1 cellular context compared by ENCODE assay signal in the genomic region with DNA sequence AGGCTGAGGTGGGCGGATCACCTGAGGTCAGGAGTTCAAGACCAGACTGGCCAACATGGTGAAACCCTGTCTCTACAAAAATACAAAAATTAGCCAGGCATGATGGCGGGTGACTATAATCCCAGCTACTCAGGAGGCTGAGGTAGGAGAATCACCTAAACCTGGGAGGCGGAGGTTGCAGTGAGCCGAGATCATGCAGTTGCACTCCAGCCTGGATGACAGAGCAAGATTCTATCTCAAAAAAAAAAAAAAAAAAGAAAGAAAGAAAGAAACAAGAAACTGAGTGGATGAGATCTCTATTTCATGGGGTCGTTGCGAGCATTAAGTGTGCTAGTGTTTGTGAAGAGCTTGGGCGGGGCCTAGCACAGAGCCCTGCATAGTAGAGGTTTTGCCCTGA.
A peak's percentile ranks its signal among the peaks of the same experiment; 100 is the strongest.
TF ChIP-seq lines count a peak whose summit lies in the region.

No MANE protein-coding gene starts in this region.

TF ChIP-seq in K562, 482 proteins besides CTCF, POLR2A, EP300 and RAD21:
- peak; percentile 33 for TF ChIP-seq ARID1B (IDR thresholded peaks at IDR 0.05)
- TF ChIP-seq C11orf30 (IDR thresholded peaks at IDR 0.05; ENCODE audit: low read depth), result peak; percentile 45; the same call in 1 of the 2 replicates
- TF ChIP-seq ZNF316 (IDR thresholded peaks at IDR 0.05), result peak; percentile 59
- 0 out of 4 replicates have a peak, but pooled peaks of 1 of the 2 experiments have one; percentile 22 for TF ChIP-seq HDAC1 (IDR thresholded peaks at IDR 0.05)
- peak; percentile 86 for TF ChIP-seq ZNF384 (IDR thresholded peaks at IDR 0.05; ENCODE audit: low read depth, low read length)
- TF ChIP-seq ZNF766 (CRISPR knock-in tag; conservative IDR thresholded peaks at IDR 0.05), result 0 out of 2 replicates have a peak, but pooled peaks have one; percentile 24
- peak; percentile 50; the same call in 1 of the 2 replicates for TF ChIP-seq SMARCA4 (IDR thresholded peaks at IDR 0.05)
- TF ChIP-seq DPF2 (IDR thresholded peaks at IDR 0.05), result peak; percentile 66
- peak; percentile 49; the same call in 1 of the 2 replicates for TF ChIP-seq MAFG (tag; conservative IDR thresholded peaks at IDR 0.05)
- peak; percentile 75 for TF ChIP-seq NFE2 (IDR thresholded peaks at IDR 0.05; ENCODE audit: low read depth)
